ENCODE assay signal across 1 cellular context in genomic region chr16:75464130-75464918, GRCh38.
A peak's percentile ranks its signal among the peaks of the same experiment; 100 is the strongest.
TF ChIP-seq lines count a peak whose summit lies in the region.

TMEM170A (minus strand) TSS chr16:75464689; CDS start chr16:75464600, 89 bp downstream.

TF ChIP-seq in HepG2, 621 proteins besides CTCF, POLR2A, EP300 and RAD21 (continued from another document and continues in another):
- TF ChIP-seq ZNF800 (CRISPR knock-in tag; IDR thresholded peaks at IDR 0.05) (peak; percentile 51; the same call in 1 of the 2 replicates), HNRNPK (IDR thresholded peaks at IDR 0.05; ENCODE audit: low read depth, low read length, poor library complexity, severe bottlenecking) (peak; percentile 83), ZNF224 (CRISPR knock-in tag; IDR thresholded peaks at IDR 0.05) (peak; percentile 98), RXRB (CRISPR knock-in tag; IDR thresholded peaks at IDR 0.05; ENCODE audit: borderline replicate concordance) (peak; percentile 82), NAIF1 (CRISPR knock-in tag; IDR thresholded peaks at IDR 0.05; ENCODE audit: borderline replicate concordance) (peak; percentile 92; the same call in 1 of the 2 replicates), IRF2 (CRISPR knock-in tag; IDR thresholded peaks at IDR 0.05) (peak; percentile 97), CCDC6 (CRISPR knock-in tag; IDR thresholded peaks at IDR 0.05) (peak; percentile 90), ZNF280D (CRISPR knock-in tag; IDR thresholded peaks at IDR 0.05) (peak; percentile 44; the same call in 1 of the 2 replicates), ZNF883 (CRISPR knock-in tag; IDR thresholded peaks at IDR 0.05; ENCODE audit: not compliant biosample characterization) (peak; percentile 94), GRHL1 (CRISPR knock-in tag; conservative IDR thresholded peaks at IDR 0.05) (no peak), ZFP90 (CRISPR knock-in tag; IDR thresholded peaks at IDR 0.05; ENCODE audit: borderline replicate concordance) (peak; percentile 68), ZNF816 (CRISPR knock-in tag; IDR thresholded peaks at IDR 0.05; ENCODE audit: borderline replicate concordance) (peak; percentile 38; the same call in 1 of the 2 replicates), ZNF432 (CRISPR knock-in tag; IDR thresholded peaks at IDR 0.05; ENCODE audit: borderline replicate concordance) (no peak), ZKSCAN1 (IDR thresholded peaks at IDR 0.05; ENCODE audit: low read length) (peak; percentile 70), MTA3 (CRISPR knock-in tag; IDR thresholded peaks at IDR 0.05) (no peak), ZNF644 (CRISPR knock-in tag; IDR thresholded peaks at IDR 0.05; ENCODE audit: low read depth) (peak; percentile 54; the same call in 1 of the 2 replicates), ZNF335 (CRISPR knock-in tag; IDR thresholded peaks at IDR 0.05) (peak; percentile 92), BCL3 (CRISPR knock-in tag; IDR thresholded peaks at IDR 0.05) (peak; percentile 89), ATF7-NPFF (CRISPR knock-in tag; IDR thresholded peaks at IDR 0.05; ENCODE audit: low read depth) (peak; percentile 81), ZC3H13 (CRISPR knock-in tag; IDR thresholded peaks at IDR 0.05) (peak; percentile 90), BHLHE40 (IDR thresholded peaks at IDR 0.05; ENCODE audit: low read length) (no peak), ZNF772 (CRISPR knock-in tag; IDR thresholded peaks at IDR 0.05) (peak; percentile 97), TBX2 (CRISPR knock-in tag; IDR thresholded peaks at IDR 0.05; ENCODE audit: borderline replicate concordance) (peak; percentile 94), ARID4A (CRISPR knock-in tag; IDR thresholded peaks at IDR 0.05; ENCODE audit: borderline replicate concordance) (peak; percentile 90), SMAD9 (CRISPR knock-in tag; IDR thresholded peaks at IDR 0.05) (0 out of 2 replicates have a peak, but pooled peaks have one; percentile 63), TAF1 (CRISPR knock-in tag; IDR thresholded peaks at IDR 0.05) (peak; percentile 91), SRY (CRISPR knock-in tag; IDR thresholded peaks at IDR 0.05) (peak; percentile 87), YY1 (IDR thresholded peaks at IDR 0.05; ENCODE audit: insufficient read depth, insufficient replicate concordance, low read depth, low read length) (peak; percentile 81), ZNF687 (CRISPR knock-in tag; IDR thresholded peaks at IDR 0.05) (peak; percentile 86), SKIL (CRISPR knock-in tag; IDR thresholded peaks at IDR 0.05; ENCODE audit: borderline replicate concordance) (peak; percentile 28; the same call in 1 of the 2 replicates), THAP11 (CRISPR knock-in tag; IDR thresholded peaks at IDR 0.05) (peak; percentile 92), MTERF4 (CRISPR knock-in tag; IDR thresholded peaks at IDR 0.05) (peak; percentile 90), ZNF678 (CRISPR knock-in tag; IDR thresholded peaks at IDR 0.05) (0 out of 2 replicates have a peak, but pooled peaks have one; percentile 14), FOXK2 (IDR thresholded peaks at IDR 0.05) (peak; percentile 58; the same call in 1 of the 2 replicates), PAWR (CRISPR knock-in tag; IDR thresholded peaks at IDR 0.05; ENCODE audit: borderline replicate concordance) (no peak), RXRA (CRISPR knock-in tag; IDR thresholded peaks at IDR 0.05) (peak; percentile 77), ZNF773 (CRISPR knock-in tag; IDR thresholded peaks at IDR 0.05; ENCODE audit: borderline replicate concordance) (no peak), ELF4 (CRISPR knock-in tag; IDR thresholded peaks at IDR 0.05; ENCODE audit: borderline replicate concordance) (0 out of 2 replicates have a peak, but pooled peaks have one; percentile 67)
